Comparison of ENCODE assay signal across 17 cellular contexts in the genomic region with DNA sequence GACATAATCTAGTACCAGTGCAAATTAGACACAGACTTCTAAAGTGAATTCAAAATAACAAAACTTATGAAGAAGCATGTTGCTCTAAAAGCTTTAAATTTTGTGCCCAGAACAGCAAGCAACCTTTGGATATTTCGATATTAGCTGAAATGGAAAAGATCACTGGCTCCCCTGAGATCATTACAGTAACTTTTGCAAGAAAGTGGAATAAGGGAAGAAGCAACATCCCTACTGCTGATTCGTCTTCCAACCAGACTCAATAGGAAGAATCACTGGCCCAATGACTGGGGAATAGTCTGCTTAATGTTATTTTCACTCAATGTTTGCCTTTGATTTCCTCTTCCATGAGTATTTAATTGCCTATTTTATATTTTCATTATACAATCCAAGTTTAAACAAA. TPM values are rescaled to one million over a fixed set of nuclear protein-coding genes. Genes with fewer than 3 reads are reported as not detected.
DNase-seq lines count a peak whose midpoint lies in the region; ATAC-seq, FAIRE-seq and TF ChIP-seq lines count a peak whose summit lies in the region.
"Had no signal": no experiment of that assay in that cellular context is flagged by ENCODE, and none has a peak within 500 bp of the region (broad histone marks: within the 10 kb centered on the region; RNA-seq: fewer than 3 reads in every experiment).

No MANE protein-coding gene starts in this region.

- no peaks in the 10 kb centered on the region for H3K27me3 Mint-ChIP-seq in natural killer cell (ENCODE audit: low read depth in 2 of 2)

- no peaks in the 10 kb centered on the region for H3K9me3 ChIP-seq in A549
- H3K9me3 ChIP-seq in Peyer's patch = no peaks in the 10 kb centered on the region
- H3K9me3 ChIP-seq: thyroid gland had no signal

- TF ChIP-seq POLR2A in A549 (IDR thresholded peaks at IDR 0.05; ENCODE audit: low read length) (no peak), Peyer's patch (IDR thresholded peaks at IDR 0.05) (no peak), GM18505 (IDR thresholded peaks at IDR 0.05; ENCODE audit: borderline replicate concordance, extremely low read depth, insufficient read depth, insufficient read length) (no peak)

- no peak for ATAC-seq in A549
- no peak for ATAC-seq in natural killer cell
- no peak for ATAC-seq in GM21529 (IDR thresholded peaks at IDR 0.05; ENCODE audit: unreplicated experiment)
- ATAC-seq in GM18505 (IDR thresholded peaks at IDR 0.05; ENCODE audit: unreplicated experiment) = no peak
- ATAC-seq: activated T-cell treated with anti-CD3 and anti-CD28 coated beads, Interleukin-2, amount 50 U/mL, for 4 hours; effector memory CD8-positive, alpha-beta T cell; right cardiac atrium had no signal

- no peaks in the 10 kb centered on the region for H3K27me3 ChIP-seq in Peyer's patch

- H3K9me3 Mint-ChIP-seq in natural killer cell = no peaks in the 10 kb centered on the region
- H3K9me3 Mint-ChIP-seq: activated T-cell treated with anti-CD3 and anti-CD28 coated beads, Interleukin-2, amount 50 U/mL, for 4 hours; effector memory CD8-positive, alpha-beta T cell had no signal

- H3K27ac Mint-ChIP-seq in natural killer cell = peak overlapping the region; percentile 65 to 75
- H3K27ac Mint-ChIP-seq: effector memory CD8-positive, alpha-beta T cell had no signal

- DNase-seq in A549 (ENCODE audit: low read depth in 1 of 2, low spot score in 1 of 2) = no peak
- DNase-seq in LoVo (ENCODE audit: low spot score) = peak; percentile 63
- peak; percentile 9 for DNase-seq in dermis blood vessel endothelial cell
- no peak for DNase-seq in natural killer cell
- DNase-seq in stimulated activated CD8-positive, alpha-beta memory T cell treated with anti-CD3 and anti-CD28 coated beads, Interleukin-4, amount 100 ng/mL, for 48 hours = no peak
- no peak for DNase-seq in Peyer's patch
- DNase-seq: activated T-cell treated with anti-CD3 and anti-CD28 coated beads, Interleukin-2, amount 50 U/mL, for 4 hours; DMS53; effector memory CD8-positive, alpha-beta T cell; NCI-H446 treated with DMSO at 0.1 percent for 48 hours; right cardiac atrium; SHP77; thyroid gland had no signal

- CTCF ChIA-PET in A549 (lab: Yijun Ruan, JAX) = interaction anchor here (0.6 to 6.5 kb wide), 8 partner anchors 177 to 324 kb away, joined by 3 to 71 read pairs (median 4); partner anchors contain the start of gene HOXA5

- POLR2A ChIA-PET in A549 (lab: Yijun Ruan, JAX) = interaction anchor here (2.5 kb wide), 1 partner anchor 8 kb away, joined by 6 read pairs; the partner anchor contains the start of gene SKAP2

- 49% methylated on average over 2 of the region's 2 CpGs for WGBS in A549 (ENCODE audit: missing lambda C conversion rate)

- no peak for FAIRE-seq in A549 (lab: Jason Lieb, UNC)
- FAIRE-seq: GM12891 had no signal

- TF ChIP-seq EP300 in A549 (IDR thresholded peaks at IDR 0.05) = no peak

- TF ChIP-seq CTCF in A549 (IDR thresholded peaks at IDR 0.05) = no peak
- TF ChIP-seq CTCF in natural killer cell (IDR thresholded peaks at IDR 0.05) = no peak
- no peak for TF ChIP-seq CTCF in Peyer's patch (IDR thresholded peaks at IDR 0.05)

- H3K4me2 ChIP-seq in A549 = peak overlapping the region; percentile 6; the same call in 1 of the 3 replicates

- no peaks in the 10 kb centered on the region for H3K36me3 Mint-ChIP-seq in natural killer cell

- peaks cover 24 to 25% of the 10 kb centered on the region in 2 donors for H3K4me1 Mint-ChIP-seq in natural killer cell

- H3K4me3 ChIP-seq in A549 = no peak overlapping the region
- peak overlapping the region in 2 of 4 donors; percentile 2 to 43 for H3K4me3 ChIP-seq in Peyer's patch
- H3K4me3 ChIP-seq: thyroid gland had no signal

- H3K36me3 ChIP-seq in Peyer's patch = no peaks in the 10 kb centered on the region
- H3K36me3 ChIP-seq: thyroid gland had no signal

- intact Hi-C loops in natural killer cell (cut with micrococcal nuclease) = no loop called here

- TF ChIP-seq RAD21 in A549 (conservative IDR thresholded peaks at IDR 0.05 in 1 of 2, IDR thresholded peaks at IDR 0.05 in 1 of 2) = no peak

- H3K4me1 ChIP-seq in A549 = peaks cover 9% of the 10 kb centered on the region
- H3K4me1 ChIP-seq in Peyer's patch = peaks cover 0 to 16% (median 3%) of the 10 kb centered on the region in 4 donors
- H3K4me1 ChIP-seq: thyroid gland had no signal

- H3K27ac ChIP-seq in A549 = no peak overlapping the region
- peak overlapping the region in 2 of 4 donors; percentile 50 to 78 for H3K27ac ChIP-seq in Peyer's patch
- H3K27ac ChIP-seq: thyroid gland, VCaP had no signal

- peak overlapping the region; percentile 68 for H3K4me3 Mint-ChIP-seq in natural killer cell
- H3K4me3 Mint-ChIP-seq: activated T-cell treated with anti-CD3 and anti-CD28 coated beads, Interleukin-2, amount 50 U/mL, for 4 hours had no signal

TF ChIP-seq in A549, 52 proteins besides CTCF, POLR2A, EP300 and RAD21:
- TF ChIP-seq RARB (CRISPR knock-in tag; IDR thresholded peaks at IDR 0.05) = no peak
- no peak for TF ChIP-seq TP53 (CRISPR knock-in tag; IDR thresholded peaks at IDR 0.05)
- TF ChIP-seq CHD4 (IDR thresholded peaks at IDR 0.05; ENCODE audit: borderline replicate concordance) = no peak
- TF ChIP-seq JUNB (IDR thresholded peaks at IDR 0.05) = no peak
- no peak for TF ChIP-seq HOXB5 (CRISPR knock-in tag; IDR thresholded peaks at IDR 0.05)
- TF ChIP-seq CEBPB (IDR thresholded peaks at IDR 0.05) = no peak
- TF ChIP-seq, protein P1, sequence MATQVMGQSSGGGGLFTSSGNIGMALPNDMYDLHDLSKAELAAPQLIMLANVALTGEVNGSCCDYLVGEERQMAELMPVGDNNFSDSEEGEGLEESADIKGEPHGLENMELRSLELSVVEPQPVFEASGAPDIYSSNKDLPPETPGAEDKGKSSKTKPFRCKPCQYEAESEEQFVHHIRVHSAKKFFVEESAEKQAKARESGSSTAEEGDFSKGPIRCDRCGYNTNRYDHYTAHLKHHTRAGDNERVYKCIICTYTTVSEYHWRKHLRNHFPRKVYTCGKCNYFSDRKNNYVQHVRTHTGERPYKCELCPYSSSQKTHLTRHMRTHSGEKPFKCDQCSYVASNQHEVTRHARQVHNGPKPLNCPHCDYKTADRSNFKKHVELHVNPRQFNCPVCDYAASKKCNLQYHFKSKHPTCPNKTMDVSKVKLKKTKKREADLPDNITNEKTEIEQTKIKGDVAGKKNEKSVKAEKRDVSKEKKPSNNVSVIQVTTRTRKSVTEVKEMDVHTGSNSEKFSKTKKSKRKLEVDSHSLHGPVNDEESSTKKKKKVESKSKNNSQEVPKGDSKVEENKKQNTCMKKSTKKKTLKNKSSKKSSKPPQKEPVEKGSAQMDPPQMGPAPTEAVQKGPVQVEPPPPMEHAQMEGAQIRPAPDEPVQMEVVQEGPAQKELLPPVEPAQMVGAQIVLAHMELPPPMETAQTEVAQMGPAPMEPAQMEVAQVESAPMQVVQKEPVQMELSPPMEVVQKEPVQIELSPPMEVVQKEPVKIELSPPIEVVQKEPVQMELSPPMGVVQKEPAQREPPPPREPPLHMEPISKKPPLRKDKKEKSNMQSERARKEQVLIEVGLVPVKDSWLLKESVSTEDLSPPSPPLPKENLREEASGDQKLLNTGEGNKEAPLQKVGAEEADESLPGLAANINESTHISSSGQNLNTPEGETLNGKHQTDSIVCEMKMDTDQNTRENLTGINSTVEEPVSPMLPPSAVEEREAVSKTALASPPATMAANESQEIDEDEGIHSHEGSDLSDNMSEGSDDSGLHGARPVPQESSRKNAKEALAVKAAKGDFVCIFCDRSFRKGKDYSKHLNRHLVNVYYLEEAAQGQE (IDR thresholded peaks at IDR 0.05) = no peak
- TF ChIP-seq JUN (IDR thresholded peaks at IDR 0.05) = no peak

RNA-seq across cellular contexts. Expression of gene SKAP2, which starts 7.9 kb away (rescaled TPM):
- 22.1 and 23.0 TPM in 2 replicates for polyA plus RNA-seq in A549 (2011; rRNA removed)
- 3.3 and 4.0 TPM in 2 replicates for polyA plus RNA-seq in A549 (2012; cell fraction: cytosol; rRNA removed)
- polyA plus RNA-seq in A549 (2012; cell fraction: nucleus; rRNA removed) = 2.2 and 2.4 TPM in 2 replicates
- 18.7 to 24.3 TPM (median 20.5 TPM) in 3 replicates for polyA plus RNA-seq in A549 (2017; fragmentation: RNase III; extraction: RNeasy Plus Mini Kit Qiagen cat#74134 plus additional on column Dnase treatment)
- polyA minus RNA-seq in A549 (2011; rRNA and poly(A)+ RNA removed) = 7.6 and 12.7 TPM in 2 replicates
- total RNA-seq in dermis blood vessel endothelial cell = 16.0 and 28.9 TPM in 2 replicates
- total RNA-seq in natural killer cell = 10 to 100 TPM; 26.8 to 42.4 (median 35.1) TPM
- total RNA-seq in Peyer's patch = 100 to 1,000 TPM in 1 of 4 donors, 10 to 100 TPM in 3; 32.2 to 101 (median 37.9) TPM

Comparison
In these comparisons a context has a peak if more than half of its experiments do, and no peak if none do; other contexts are left out.
1. DNase-seq: peak in LoVo (single experiment) and dermis blood vessel endothelial cell (single experiment); none in A549 (0 of 2), natural killer cell (single experiment), stimulated activated CD8-positive, alpha-beta memory T cell treated with anti-CD3 and anti-CD28 coated beads, Interleukin-4, amount 100 ng/mL, for 48 hours (single experiment) and Peyer's patch (0 of 3).